ENCODE assay signal across 12 cellular contexts in the genomic region with DNA sequence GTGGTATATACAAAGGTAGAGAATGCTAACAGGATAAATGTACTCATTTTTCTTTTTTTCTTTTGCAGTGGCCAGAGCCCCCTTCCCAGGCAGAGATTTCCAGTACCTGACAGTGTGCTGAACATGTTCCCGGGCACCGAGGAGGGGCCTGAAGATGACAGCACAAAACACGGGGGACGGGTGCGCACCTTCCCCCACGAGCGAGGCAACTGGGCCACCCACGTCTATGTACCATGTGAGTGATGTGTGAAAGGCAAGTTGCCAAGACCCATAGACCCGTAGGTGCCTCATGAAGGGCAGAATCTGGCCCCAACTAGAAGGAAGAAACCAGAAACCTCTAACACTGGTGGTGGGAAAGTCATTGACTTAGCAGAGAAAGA. TPM values are rescaled to one million over a fixed set of nuclear protein-coding genes. Genes with fewer than 3 reads are reported as not detected.
DNase-seq lines count a peak whose midpoint lies in the region; ATAC-seq and TF ChIP-seq lines count a peak whose summit lies in the region.
"Had no signal": no experiment of that assay in that cellular context is flagged by ENCODE, and none has a peak within 500 bp of the region (broad histone marks: within the 10 kb centered on the region; RNA-seq: fewer than 3 reads in every experiment).

No MANE protein-coding gene starts in this region.

- no peaks in the 10 kb centered on the region for H3K27me3 Mint-ChIP-seq in T-cell
- H3K27me3 Mint-ChIP-seq in stimulated activated memory B cell treated with anti-CD40 and anti-IgM and Interleukin-4, amounts not matched to agents 10 μg/mL and 1 μg/mL and 100 μg/mL, for 72 hours, result no peaks in the 10 kb centered on the region

- peaks cover 47 to 61% (median 59%) of the 10 kb centered on the region in 3 donors for H3K4me1 Mint-ChIP-seq in T-cell
- peaks cover 48% of the 10 kb centered on the region for H3K4me1 Mint-ChIP-seq in stimulated activated memory B cell treated with anti-CD40 and anti-IgM and Interleukin-4, amounts not matched to agents 10 μg/mL and 1 μg/mL and 100 μg/mL, for 72 hours

- POLR2A ChIA-PET in T-cell (lab: Charles Lee), result no interaction called here

- H3K36me3 ChIP-seq in iPS-15b (ENCODE audit: control insufficient read depth, insufficient read depth, low read length), result peaks cover 14% of the 10 kb centered on the region

- H3K9me3 Mint-ChIP-seq in activated naive CD4-positive, alpha-beta T cell treated with anti-CD3 and anti-CD28 coated beads, Interleukin-2, amount 50 U/mL, for 72 hours, result no peaks in the 10 kb centered on the region
- no peaks in the 10 kb centered on the region for H3K9me3 Mint-ChIP-seq in T-cell
- H3K9me3 Mint-ChIP-seq in stimulated activated memory B cell treated with anti-CD40 and anti-IgM and Interleukin-4, amounts not matched to agents 10 μg/mL and 1 μg/mL and 100 μg/mL, for 72 hours, result no peaks in the 10 kb centered on the region

- no peak for DNase-seq in activated naive CD4-positive, alpha-beta T cell treated with anti-CD3 and anti-CD28 coated beads, Interleukin-2, amount 50 U/mL, for 72 hours (ENCODE audit: low spot score in 2 of 2)
- no peak for DNase-seq in activated naive CD4-positive, alpha-beta T cell treated with anti-CD3 and anti-CD28 coated beads, Interleukin-2, amount 50 U/mL, for 16 hours
- DNase-seq in T-cell, result no peak
- no peak for DNase-seq in lower leg skin (ENCODE audit: low spot score in 2 of 2)
- no peak for DNase-seq in NCI-H526 (lab: John Stamatoyannopoulos, UW)
- DNase-seq: IMR-90, NCI-H146, SIG-M5 had no signal

- no peaks in the 10 kb centered on the region for H3K4me1 ChIP-seq in iPS-15b (ENCODE audit: control insufficient read depth, insufficient read depth, low read length)

- no peak for TF ChIP-seq POLR2A in lower leg skin (IDR thresholded peaks at IDR 0.05)

- TF ChIP-seq CTCF in lower leg skin (IDR thresholded peaks at IDR 0.05), result no peak

- no peaks in the 10 kb centered on the region for H3K9me3 ChIP-seq in iPS-15b (ENCODE audit: control insufficient read depth, insufficient read depth, low read length)

- no peak for ATAC-seq in activated naive CD4-positive, alpha-beta T cell treated with anti-CD3 and anti-CD28 coated beads, Interleukin-2, amount 50 U/mL, for 72 hours
- ATAC-seq in T-cell (replicated peaks in 1 of 4), result no peak
- no peak for ATAC-seq in stimulated activated memory B cell treated with anti-CD40 and anti-IgM and Interleukin-4, amounts not matched to agents 10 μg/mL and 1 μg/mL and 100 μg/mL, for 72 hours
- ATAC-seq in GM19324 (IDR thresholded peaks at IDR 0.05; ENCODE audit: low FRiP score, unreplicated experiment), result no peak

- H3K27ac Mint-ChIP-seq in activated naive CD4-positive, alpha-beta T cell treated with anti-CD3 and anti-CD28 coated beads, Interleukin-2, amount 50 U/mL, for 72 hours, result peak overlapping the region; percentile 36 to 84
- H3K27ac Mint-ChIP-seq in T-cell, result no peak overlapping the region
- peak overlapping the region; percentile 78 for H3K27ac Mint-ChIP-seq in stimulated activated memory B cell treated with anti-CD40 and anti-IgM and Interleukin-4, amounts not matched to agents 10 μg/mL and 1 μg/mL and 100 μg/mL, for 72 hours
- H3K27ac Mint-ChIP-seq: mesothelial cell of epicardium had no signal

- intact Hi-C loops in lower leg skin (cut with DNase I; ENCODE audit: low total_unique reads), result no loop called here

- WGBS in lower leg skin, 2 donors, result 85 to 87% methylated on average over 9 of the region's 9 CpGs

- CTCF ChIA-PET in T-cell (lab: Charles Lee), result interaction anchor here in 1 of 2 donors (2.3 kb wide), 1 partner anchor 103 kb away, joined by 9 read pairs; no protein-coding TSS in a partner anchor

- H3K9ac ChIP-seq in iPS-15b (ENCODE audit: low read depth, low read length), result no peak overlapping the region

- peak overlapping the region; percentile 17 to 92 (median 82) for H3K4me3 Mint-ChIP-seq in T-cell
- peak overlapping the region; percentile 89 for H3K4me3 Mint-ChIP-seq in stimulated activated memory B cell treated with anti-CD40 and anti-IgM and Interleukin-4, amounts not matched to agents 10 μg/mL and 1 μg/mL and 100 μg/mL, for 72 hours

- H3K36me3 Mint-ChIP-seq in activated naive CD4-positive, alpha-beta T cell treated with anti-CD3 and anti-CD28 coated beads, Interleukin-2, amount 50 U/mL, for 72 hours, result peaks cover 0 to 7% of the 10 kb centered on the region in 2 donors
- H3K36me3 Mint-ChIP-seq in T-cell, result peaks cover 20% of the 10 kb centered on the region
- H3K36me3 Mint-ChIP-seq in stimulated activated memory B cell treated with anti-CD40 and anti-IgM and Interleukin-4, amounts not matched to agents 10 μg/mL and 1 μg/mL and 100 μg/mL, for 72 hours, result peaks cover 27% of the 10 kb centered on the region

- no peaks in the 10 kb centered on the region for H3K27me3 ChIP-seq in iPS-15b (ENCODE audit: control insufficient read depth, insufficient read depth, low read length)

- H3K4me3 ChIP-seq in iPS-15b (ENCODE audit: low read depth, low read length) (peak overlapping the region; percentile 80), lower leg skin (ENCODE audit: low read depth, poor library complexity, severe bottlenecking) (no peak overlapping the region)

RNA-seq across cellular contexts. Expression of a gene that starts 1.2 kb away (rescaled TPM):
- total RNA-seq in activated naive CD4-positive, alpha-beta T cell treated with anti-CD3 and anti-CD28 coated beads, Interleukin-2, amount 50 U/mL, for 72 hours, result 10 to 100 TPM; 39.8 to 50.6 TPM
- total RNA-seq in T-cell, result 10 to 100 TPM; 31.7 to 44.2 (median 41.3) TPM
- total RNA-seq in lower leg skin, result 10 to 100 TPM; 13.3 to 34.2 (median 23.3) TPM

RNA-seq across cellular contexts. Expression of a gene that starts 1.9 kb away (rescaled TPM):
- total RNA-seq in activated naive CD4-positive, alpha-beta T cell treated with anti-CD3 and anti-CD28 coated beads, Interleukin-2, amount 50 U/mL, for 72 hours, result 1 to 10 TPM; 3.1 to 5.6 TPM
- total RNA-seq in T-cell (10 to 100 TPM; 14.9 to 25.4 (median 20.4) TPM), lower leg skin (10 to 100 TPM in 1 of 4 donors, 1 to 10 TPM in 3; 8.1 to 12.1 (median 8.6) TPM)

RNA-seq across cellular contexts. Expression of a gene that starts 23.2 kb away (rescaled TPM):
- under 1 TPM; 0.07 to 0.76 TPM for total RNA-seq in activated naive CD4-positive, alpha-beta T cell treated with anti-CD3 and anti-CD28 coated beads, Interleukin-2, amount 50 U/mL, for 72 hours
- total RNA-seq in T-cell (1 to 10 TPM in 2 of 5 donors, under 1 TPM in 3; 0.30 to 1.3 (median 0.85) TPM), lower leg skin (1 to 10 TPM; 5.2 to 9.1 (median 7.7) TPM)

RNA-seq across cellular contexts. Expression of a gene that starts 31.5 kb away (rescaled TPM):
- total RNA-seq in activated naive CD4-positive, alpha-beta T cell treated with anti-CD3 and anti-CD28 coated beads, Interleukin-2, amount 50 U/mL, for 72 hours, result under 1 TPM in 1 of 2 donors, not detected in 1; 0.51 TPM
- total RNA-seq in T-cell, result not detected
- not detected for total RNA-seq in lower leg skin
- total RNA-seq: IMR-90 had no signal

Comparison
In these comparisons a context has a peak if more than half of its experiments do, and no peak if none do; other contexts are left out.
1. H3K27ac Mint-ChIP-seq: peak in activated naive CD4-positive, alpha-beta T cell treated with anti-CD3 and anti-CD28 coated beads, Interleukin-2, amount 50 U/mL, for 72 hours (2 of 2) and stimulated activated memory B cell treated with anti-CD40 and anti-IgM and Interleukin-4, amounts not matched to agents 10 μg/mL and 1 μg/mL and 100 μg/mL, for 72 hours (single experiment); none in T-cell (0 of 2).